In the genomic region with DNA sequence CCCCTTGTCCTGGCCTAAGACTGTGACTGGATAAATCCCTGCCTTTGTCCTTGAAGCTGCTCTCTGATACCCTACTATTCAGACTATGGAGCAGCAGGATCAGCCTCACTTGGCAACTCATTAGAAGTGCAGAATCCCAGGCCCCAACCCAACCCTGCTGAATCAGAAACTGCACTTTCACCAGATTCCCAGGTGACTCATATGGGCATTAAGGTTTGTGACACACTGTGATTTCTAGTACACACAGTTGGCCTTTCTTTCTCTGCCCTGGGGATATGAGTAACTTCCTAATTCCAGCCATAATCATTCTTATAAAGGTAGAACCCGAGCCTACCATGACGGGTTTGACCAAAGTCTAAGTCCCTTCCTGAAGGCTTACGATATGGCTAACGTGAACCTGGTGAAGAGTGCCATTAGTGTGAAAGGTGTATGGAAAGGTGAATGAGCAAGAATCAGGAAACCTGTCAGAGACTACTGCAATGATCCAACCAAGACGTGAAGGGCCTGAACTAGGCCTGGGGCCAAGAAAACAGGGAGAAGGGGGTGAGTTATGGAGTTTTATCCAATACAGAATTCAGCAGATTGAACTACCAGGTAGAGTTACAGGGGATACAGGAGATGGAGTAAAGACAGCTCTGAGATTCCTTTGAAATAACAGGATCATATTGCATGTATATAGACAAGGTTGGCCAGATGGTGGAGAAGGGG, we compare ENCODE assay signal across 12 cellular contexts.
DNase-seq lines count a peak whose midpoint lies in the region; ATAC-seq, FAIRE-seq and TF ChIP-seq lines count a peak whose summit lies in the region.
"Had no signal": no experiment of that assay in that cellular context is flagged by ENCODE, and none has a peak within 500 bp of the region (broad histone marks: within the 10 kb centered on the region; RNA-seq: fewer than 3 reads in every experiment).

No MANE protein-coding gene starts in this region.

- DNase-seq in AG10803 (ENCODE audit: low read depth) (peak; percentile 86), M059J (ENCODE audit: low read depth) (peak; percentile 99), cardiac fibroblast (ENCODE audit: low read depth in 2 of 2) (peak; percentile 76 to 99), myocyte (ENCODE audit: low read depth) (peak; percentile 70), epidermal melanocyte (ENCODE audit: insufficient read length, low spot score) (no peak), D721Med (ENCODE audit: insufficient read length, low spot score) (no peak)
- no peak for DNase-seq in activated CD4-positive, alpha-beta T cell treated with anti-CD3 and anti-CD28 coated beads, Interleukin-2, amount 50 U/mL, for 4 hours
- DNase-seq: activated T-cell treated with anti-CD3 and anti-CD28 coated beads, Interleukin-2, amount 50 U/mL, for 4 hours; CD4-positive, CD25-positive, alpha-beta regulatory T cell; upper lobe of left lung had no signal

- ATAC-seq in GM18520 (IDR thresholded peaks at IDR 0.05; ENCODE audit: unreplicated experiment) = no peak
- ATAC-seq: activated T-cell treated with anti-CD3 and anti-CD28 coated beads, Interleukin-2, amount 50 U/mL, for 4 hours had no signal

- no peak for TF ChIP-seq CTCF in AG10803 (conservative IDR thresholded peaks at IDR 0.05; ENCODE audit: low read length)
- TF ChIP-seq CTCF in cardiac fibroblast (IDR thresholded peaks at IDR 0.05; ENCODE audit: low read depth, low read length) = no peak
- no peak for TF ChIP-seq CTCF in D721Med (IDR thresholded peaks at IDR 0.05; ENCODE audit: insufficient read depth, missing control alignments)

- no peak overlapping the region for H3K4me3 ChIP-seq in AG10803 (ENCODE audit: low read length)
- H3K4me3 ChIP-seq in cardiac fibroblast (replicated peaks in 1 of 2; ENCODE audit: low read depth in 2 of 2, low read length in 2 of 2) = no peak overlapping the region
- H3K4me3 ChIP-seq: coronary artery, upper lobe of left lung had no signal

- no peak for FAIRE-seq in D721Med (lab: Jason Lieb, UNC)

Comparison
In these comparisons a context has a peak if more than half of its experiments do, and no peak if none do; other contexts are left out.
1. DNase-seq: peak in AG10803 (single experiment), M059J (single experiment), cardiac fibroblast (2 of 2) and myocyte (single experiment); none in epidermal melanocyte (single experiment), D721Med (single experiment) and activated CD4-positive, alpha-beta T cell treated with anti-CD3 and anti-CD28 coated beads, Interleukin-2, amount 50 U/mL, for 4 hours (0 of 2).